In the genomic region with DNA sequence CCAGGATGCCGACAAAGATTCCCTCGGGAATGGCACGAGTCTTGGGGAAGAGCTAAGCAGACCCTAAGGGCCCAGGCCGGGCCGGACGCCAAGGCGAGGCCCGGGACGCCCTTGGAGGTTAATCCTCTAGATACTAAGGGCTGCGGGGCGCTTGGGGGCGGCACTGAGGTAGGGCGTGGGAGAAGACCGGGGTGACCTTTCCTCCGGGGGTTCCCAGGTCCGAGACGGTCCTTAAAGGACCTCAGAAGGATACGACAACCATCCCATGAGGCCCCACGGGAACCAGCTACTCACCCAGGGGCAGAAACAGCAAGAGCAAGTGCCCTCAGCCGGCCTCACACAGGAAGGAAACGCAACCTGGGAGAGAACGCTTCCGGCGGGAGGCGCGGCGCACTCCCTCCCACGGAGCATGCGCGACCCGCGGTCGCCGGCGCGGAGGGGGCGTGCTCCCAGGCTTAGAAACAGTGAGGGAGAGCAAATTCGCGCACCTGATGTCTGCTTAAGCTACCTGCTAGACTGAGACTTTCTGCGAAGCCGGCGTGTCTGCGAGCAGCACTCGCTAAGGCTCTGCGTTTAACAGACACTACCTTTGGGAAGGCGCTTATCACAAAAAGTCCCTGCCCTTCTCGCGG, we compare ENCODE assay signal across 8 cellular contexts. TPM values are rescaled to one million over a fixed set of nuclear protein-coding genes. Genes with fewer than 3 reads are reported as not detected.
DNase-seq lines count a peak whose midpoint lies in the region; ATAC-seq lines count a peak whose summit lies in the region.

A gene with protein sequence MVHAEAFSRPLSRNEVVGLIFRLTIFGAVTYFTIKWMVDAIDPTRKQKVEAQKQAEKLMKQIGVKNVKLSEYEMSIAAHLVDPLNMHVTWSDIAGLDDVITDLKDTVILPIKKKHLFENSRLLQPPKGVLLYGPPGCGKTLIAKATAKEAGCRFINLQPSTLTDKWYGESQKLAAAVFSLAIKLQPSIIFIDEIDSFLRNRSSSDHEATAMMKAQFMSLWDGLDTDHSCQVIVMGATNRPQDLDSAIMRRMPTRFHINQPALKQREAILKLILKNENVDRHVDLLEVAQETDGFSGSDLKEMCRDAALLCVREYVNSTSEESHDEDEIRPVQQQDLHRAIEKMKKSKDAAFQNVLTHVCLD (minus strand): TSS at position 354 of the 632 bp plus-strand sequence. CDS start 3,627 bp downstream, outside the sequence.

- H3K4me3 Mint-ChIP-seq in activated CD8-positive, alpha-beta T cell treated with anti-CD3 and anti-CD28 coated beads, Interleukin-2, amount 10 ng/mL, durations not matched to agents 7 days and 5 days, result peak within 1 kb of the TSS; percentile 99

- H3K27ac Mint-ChIP-seq in activated CD8-positive, alpha-beta T cell treated with anti-CD3 and anti-CD28 coated beads, Interleukin-2, amount 10 ng/mL, durations not matched to agents 7 days and 5 days, result peak within 1 kb of the TSS; percentile 97

- no peaks in the 10 kb centered on the region for H3K9me3 Mint-ChIP-seq in activated CD8-positive, alpha-beta T cell treated with anti-CD3 and anti-CD28 coated beads, Interleukin-2, amount 10 ng/mL, durations not matched to agents 7 days and 5 days (ENCODE audit: insufficient read depth)

- H3K27me3 Mint-ChIP-seq in activated CD8-positive, alpha-beta T cell treated with anti-CD3 and anti-CD28 coated beads, Interleukin-2, amount 10 ng/mL, durations not matched to agents 7 days and 5 days (ENCODE audit: low read depth), result peaks cover 2% of the 10 kb centered on the region

- H3K4me1 Mint-ChIP-seq in activated CD8-positive, alpha-beta T cell treated with anti-CD3 and anti-CD28 coated beads, Interleukin-2, amount 10 ng/mL, durations not matched to agents 7 days and 5 days (ENCODE audit: low read depth), result peaks cover 34% of the 10 kb centered on the region

- peaks cover 20% of the 10 kb centered on the region for H3K36me3 Mint-ChIP-seq in activated CD8-positive, alpha-beta T cell treated with anti-CD3 and anti-CD28 coated beads, Interleukin-2, amount 10 ng/mL, durations not matched to agents 7 days and 5 days (ENCODE audit: low read depth)

- DNase-seq in CD1c-positive myeloid dendritic cell (ENCODE audit: extremely low spot score) (peak; percentile 88), NCI-H82 (lab: John Stamatoyannopoulos, UW) (peak; percentile 88), lung microvascular endothelial cell (ENCODE audit: low read depth in 2 of 2) (peak; percentile 74 to 77)
- peak; percentile 92 for DNase-seq in activated CD8-positive, alpha-beta T cell treated with anti-CD3 and anti-CD28 coated beads, Interleukin-2, amount 10 ng/mL, durations not matched to agents 7 days and 5 days
- DNase-seq in effector CD4-positive, alpha-beta T cell, result peak; percentile 83
- DNase-seq in stimulated activated CD8-positive, alpha-beta memory T cell treated with anti-CD3 and anti-CD28 coated beads, Interleukin-12 subunit alpha, Interleukin-12 subunit beta, amount 100 ng/mL, for 1 hour (ENCODE audit: low read depth), result peak; percentile 78

- ATAC-seq in GM19372 (IDR thresholded peaks at IDR 0.05; ENCODE audit: low read depth, unreplicated experiment) (peak; percentile 78), HG03565 (IDR thresholded peaks at IDR 0.05; ENCODE audit: unreplicated experiment) (peak; percentile 64)
- ATAC-seq in activated CD8-positive, alpha-beta T cell treated with anti-CD3 and anti-CD28 coated beads, Interleukin-2, amount 10 ng/mL, durations not matched to agents 7 days and 5 days, result peak; percentile 94

- POLR2A ChIA-PET in activated CD8-positive, alpha-beta T cell treated with anti-CD3 and anti-CD28 coated beads, Interleukin-2, amount 10 ng/mL, durations not matched to agents 7 days and 5 days (lab: Charles Lee), result interaction anchor here (0.7 to 2.8 kb wide), 11 partner anchors 9 to 450 kb away, joined by 3 to 22 read pairs (median 3); a partner anchor contains a TSS

- CTCF ChIA-PET in activated CD8-positive, alpha-beta T cell treated with anti-CD3 and anti-CD28 coated beads, Interleukin-2, amount 10 ng/mL, durations not matched to agents 7 days and 5 days (lab: Charles Lee), result interaction anchor here (0.7 to 3.5 kb wide), 12 partner anchors 11 to 1169 kb away, joined by 3 to 25 read pairs (median 5); a partner anchor contains a TSS

RNA-seq across cellular contexts. Expression of the gene that starts here (rescaled TPM):
- 10 to 100 TPM; 38.9 to 42.5 TPM for total RNA-seq in activated CD8-positive, alpha-beta T cell treated with anti-CD3 and anti-CD28 coated beads, Interleukin-2, amount 10 ng/mL, durations not matched to agents 7 days and 5 days
- total RNA-seq in lung microvascular endothelial cell, result 12.9 and 16.9 TPM in 2 replicates

Comparison
In these comparisons a context has a peak if more than half of its experiments do, and no peak if none do; other contexts are left out.
1. Peak in every context shown above with its lines: DNase-seq and ATAC-seq.